In the genomic region with DNA sequence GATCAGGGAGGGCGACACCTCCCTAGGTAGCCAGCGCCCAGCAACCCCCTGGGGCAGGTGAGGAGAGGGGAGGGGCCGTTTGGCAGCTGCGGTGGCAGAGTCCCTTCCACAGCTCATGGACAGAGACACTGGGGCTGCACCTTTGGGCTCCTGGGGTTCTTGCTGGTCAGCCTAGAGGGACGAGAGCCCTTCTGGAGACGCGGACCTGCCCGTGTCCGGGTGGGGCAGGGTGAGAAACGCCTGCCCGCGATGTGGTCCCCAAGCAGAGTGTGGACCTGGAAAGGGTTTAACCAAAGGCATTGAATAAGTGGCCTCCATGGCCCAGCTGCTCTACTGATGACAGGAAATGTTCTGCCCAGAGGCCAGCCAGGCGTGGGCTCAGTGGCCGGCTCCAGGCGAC, we compare ENCODE assay signal across 20 cellular contexts. TPM values are rescaled to one million over a fixed set of nuclear protein-coding genes. Genes with fewer than 3 reads are reported as not detected.
A peak's percentile ranks its signal among the peaks of the same experiment; 100 is the strongest.
DNase-seq lines count a peak whose midpoint lies in the region; ATAC-seq and TF ChIP-seq lines count a peak whose summit lies in the region.
"Had no signal": no experiment of that assay in that cellular context is flagged by ENCODE, and none has a peak within 500 bp of the region (broad histone marks: within the 10 kb centered on the region; RNA-seq: fewer than 3 reads in every experiment).

No MANE protein-coding gene starts in this region.

- WGBS in heart left ventricle, 4 donors = 86 to 91% (median 90%) methylated on average over 11 to 15 of the region's 15 CpGs

- intact Hi-C loops in heart left ventricle (cut with DNase I) = no loop called here
- intact Hi-C loops in left cardiac atrium (cut with DNase I) = no loop called here
- intact Hi-C loops in gastrocnemius medialis (cut with DNase I; ENCODE audit: low total_unique reads) = loop anchor here (10.0 kb wide), 1 partner anchor 410 kb away; no protein-coding TSS in a partner anchor

- H3K27me3 ChIP-seq in heart left ventricle (no peaks in the 10 kb centered on the region), right atrium auricular region (no peaks in the 10 kb centered on the region), gastrocnemius medialis (no peaks in the 10 kb centered on the region)
- H3K27me3 ChIP-seq: MG63, SJCRH30 had no signal

- no peak for ATAC-seq in heart left ventricle
- ATAC-seq in left cardiac atrium = no peak
- ATAC-seq in gastrocnemius medialis = no peak
- no peak for ATAC-seq in HG03565 (IDR thresholded peaks at IDR 0.05; ENCODE audit: unreplicated experiment)
- no peak for ATAC-seq in GM18517 (IDR thresholded peaks at IDR 0.05; ENCODE audit: unreplicated experiment)
- ATAC-seq in left lobe of liver = no peak
- ATAC-seq: K562 had no signal

- H3K4me1 ChIP-seq in heart left ventricle (peaks cover 0 to 43% (median 13%) of the 10 kb centered on the region in 12 donors), right atrium auricular region (peaks cover 0 to 39% of the 10 kb centered on the region in 2 donors), gastrocnemius medialis (peaks cover 17 to 18% of the 10 kb centered on the region in 2 donors)

- peak overlapping the region in 10 of 12 donors; percentile 3 to 95 (median 81) for H3K27ac ChIP-seq in heart left ventricle
- peak overlapping the region; percentile 83 to 94 for H3K27ac ChIP-seq in right atrium auricular region
- H3K27ac ChIP-seq in gastrocnemius medialis = peak overlapping the region; percentile 99 to 100 (median 100)
- H3K27ac ChIP-seq: SJCRH30 had no signal

- H3K4me3 ChIP-seq in heart left ventricle = no peak overlapping the region
- no peak overlapping the region for H3K4me3 ChIP-seq in right atrium auricular region
- no peak overlapping the region for H3K4me3 ChIP-seq in gastrocnemius medialis
- H3K4me3 ChIP-seq: K562, MG63, SJCRH30 had no signal

- TF ChIP-seq CTCF in heart left ventricle (IDR thresholded peaks at IDR 0.05) (no peak), right atrium auricular region (IDR thresholded peaks at IDR 0.05) (no peak), gastrocnemius medialis (IDR thresholded peaks at IDR 0.05 in 4 of 5, conservative IDR thresholded peaks at IDR 0.05 in 1 of 5) (no peak)

- in situ Hi-C loops in gastrocnemius medialis (cut with MboI; ENCODE audit: low sequenced_read_pairs in 4 of 4) = no loop called here

- H3K36me3 ChIP-seq in heart left ventricle (peaks cover 0 to 9% (median 0%) of the 10 kb centered on the region in 9 donors), right atrium auricular region (peaks cover 7% of the 10 kb centered on the region), gastrocnemius medialis (peaks cover 0 to 3% of the 10 kb centered on the region in 2 donors)
- H3K36me3 ChIP-seq: MG63, SJCRH30 had no signal

- DNase-seq in heart left ventricle = peak in 3 of 5 donors; percentile 16 to 24 (median 24)
- DNase-seq in left cardiac atrium = no peak
- DNase-seq in right atrium auricular region (ENCODE audit: low spot score) = no peak
- DNase-seq in gastrocnemius medialis = no peak
- no peak for DNase-seq in left lobe of liver (ENCODE audit: low spot score)
- DNase-seq: DMS53, GDM1, MG63, NCI-H1048, NCI-H1417 treated with DMSO at 0.1 percent for 48 hours, NCI-H187, NCI-H446, NCI-H526, OCI-M1, SJCRH30 had no signal

- H3K9me3 ChIP-seq in heart left ventricle (no peaks in the 10 kb centered on the region), right atrium auricular region (no peaks in the 10 kb centered on the region), gastrocnemius medialis (no peaks in the 10 kb centered on the region)
- H3K9me3 ChIP-seq: MG63, SJCRH30 had no signal

- TF ChIP-seq POLR2A in heart left ventricle (IDR thresholded peaks at IDR 0.05) = no peak
- no peak for TF ChIP-seq POLR2A in gastrocnemius medialis (IDR thresholded peaks at IDR 0.05)

RNA-seq across cellular contexts. Expression of a gene that starts 38.3 kb away (rescaled TPM):
- 100 to 1,000 TPM; 329 to 774 (median 572) TPM for total RNA-seq in heart left ventricle
- polyA plus RNA-seq in heart left ventricle = 100 to 1,000 TPM; 160 to 252 TPM
- 100 to 1,000 TPM; 241 to 245 TPM for total RNA-seq in left cardiac atrium
- total RNA-seq in right atrium auricular region = 100 to 1,000 TPM; 222 to 329 TPM
- total RNA-seq in gastrocnemius medialis = 100 to 1,000 TPM; 224 to 354 (median 295) TPM
- 1.2 TPM for total RNA-seq in left lobe of liver
- total RNA-seq: RPMI7951 had no signal

RNA-seq across cellular contexts. Expression of a gene that starts 51.1 kb away (rescaled TPM):
- total RNA-seq in heart left ventricle (under 1 TPM in 7 of 9 donors, not detected in 2; 0.36 to 1.00 (median 0.61) TPM), left cardiac atrium (1 to 10 TPM; 1.5 to 1.8 TPM), right atrium auricular region (1 to 10 TPM in 1 of 2 donors, under 1 TPM in 1; 0.48 to 2.4 TPM), gastrocnemius medialis (1 to 10 TPM; 2.6 to 8.8 (median 6.0) TPM), left lobe of liver (38.3 TPM)
- polyA plus RNA-seq in heart left ventricle = 1 to 10 TPM; 1.3 to 3.5 TPM
- total RNA-seq: LHCN-M2, RPMI7951 had no signal

Comparison
In these comparisons a context has a peak if more than half of its experiments do, and no peak if none do; other contexts are left out.
1. DNase-seq: peak in heart left ventricle (3 of 5); none in left cardiac atrium (single experiment), right atrium auricular region (single experiment), gastrocnemius medialis (0 of 2) and left lobe of liver (single experiment).
2. RNA of a gene that starts 38.3 kb away (total RNA-seq): 329 to 774 TPM in heart left ventricle, 222 to 329 TPM in right atrium auricular region, 224 to 354 TPM in gastrocnemius medialis and 241 to 245 TPM in left cardiac atrium; 1.2 TPM in left lobe of liver (single experiment); every median in the first group is over 100 times any median in the second.
3. Peak in every context shown above with its lines, with median percentiles within 50 percentile points of each other: H3K27ac ChIP-seq.